9 cellular contexts compared by ENCODE assay signal in genomic region chr16:50121721-50122445, GRCh38. TPM values are rescaled to one million over a fixed set of nuclear protein-coding genes. Genes with fewer than 3 reads are reported as not detected.
DNase-seq lines count a peak whose midpoint lies in the region; ATAC-seq, FAIRE-seq and TF ChIP-seq lines count a peak whose summit lies in the region.
"Had no signal": no experiment of that assay in that cellular context is flagged by ENCODE, and none has a peak within 500 bp of the region (broad histone marks: within the 10 kb centered on the region; RNA-seq: fewer than 3 reads in every experiment).

No MANE protein-coding gene starts in this region.

- H3K27me3 Mint-ChIP-seq in effector memory CD8-positive, alpha-beta T cell, result no peaks in the 10 kb centered on the region

- H3K36me3 Mint-ChIP-seq in effector memory CD8-positive, alpha-beta T cell (ENCODE audit: insufficient read depth), result no peaks in the 10 kb centered on the region

- H3K27ac Mint-ChIP-seq in effector memory CD8-positive, alpha-beta T cell, result peak overlapping the region in 1 of 2 donors; percentile 11

- H3K9me3 ChIP-seq in prostate gland, result no peaks in the 10 kb centered on the region

- no peak for TF ChIP-seq POLR2A in prostate gland (IDR thresholded peaks at IDR 0.05)

- ATAC-seq in GM18502 (IDR thresholded peaks at IDR 0.05; ENCODE audit: poor library complexity, unreplicated experiment), result peak; percentile 70
- ATAC-seq in GM21526 (IDR thresholded peaks at IDR 0.05; ENCODE audit: low FRiP score, unreplicated experiment), result peak; percentile 51
- ATAC-seq in effector memory CD8-positive, alpha-beta T cell (replicated peaks), result peak; percentile 59
- ATAC-seq in HG03571 (IDR thresholded peaks at IDR 0.05; ENCODE audit: unreplicated experiment), result no peak

- H3K27ac ChIP-seq in prostate gland, result no peak overlapping the region

- H3K4me1 ChIP-seq in prostate gland (replicated peaks), result no peaks in the 10 kb centered on the region

- H3K9me3 Mint-ChIP-seq in effector memory CD8-positive, alpha-beta T cell, result no peaks in the 10 kb centered on the region

- TF ChIP-seq CTCF in prostate gland (IDR thresholded peaks at IDR 0.05), result no peak

- H3K4me3 Mint-ChIP-seq in effector memory CD8-positive, alpha-beta T cell, result no peak overlapping the region

- H3K4me1 Mint-ChIP-seq in effector memory CD8-positive, alpha-beta T cell (ENCODE audit: low read depth in 2 of 2), result peaks cover 0 to 5% of the 10 kb centered on the region in 2 donors

- H3K36me3 ChIP-seq in prostate gland, result no peaks in the 10 kb centered on the region

- peak; percentile 69 for DNase-seq in NCI-H1105 treated with DMSO at 0.1 percent for 48 hours (lab: John Stamatoyannopoulos, UW)
- DNase-seq in effector memory CD8-positive, alpha-beta T cell, result no peak
- no peak for DNase-seq in D341Med (ENCODE audit: low spot score)
- DNase-seq in frontal cortex (ENCODE audit: low spot score in 2 of 2), result no peak
- DNase-seq in prostate gland (ENCODE audit: low spot score), result no peak
- DNase-seq: NCI-H82 had no signal

- no peak for FAIRE-seq in frontal cortex (lab: Jason Lieb, UNC)

- intact Hi-C loops in prostate gland (cut with DNase I), result no loop called here

- no peak overlapping the region for H3K4me3 ChIP-seq in prostate gland

- H3K27me3 ChIP-seq in prostate gland (replicated peaks; ENCODE audit: insufficient read depth), result no peaks in the 10 kb centered on the region

- WGBS in prostate gland, result 66% methylated on average over 14 of the region's 14 CpGs

RNA-seq across cellular contexts. Expression of gene TENT4B, which starts 31.2 kb away (rescaled TPM):
- total RNA-seq in frontal cortex (27.7 TPM), prostate gland (10 to 100 TPM; 11.5 to 15.1 TPM)

RNA-seq across cellular contexts. Expression of gene HEATR3, which starts 56.1 kb away (rescaled TPM):
- total RNA-seq in frontal cortex, result 36.7 TPM
- total RNA-seq in prostate gland, result 10 to 100 TPM; 18.8 to 22.7 TPM
